Comparison of ENCODE assay signal across 1 cellular context in the genomic region with DNA sequence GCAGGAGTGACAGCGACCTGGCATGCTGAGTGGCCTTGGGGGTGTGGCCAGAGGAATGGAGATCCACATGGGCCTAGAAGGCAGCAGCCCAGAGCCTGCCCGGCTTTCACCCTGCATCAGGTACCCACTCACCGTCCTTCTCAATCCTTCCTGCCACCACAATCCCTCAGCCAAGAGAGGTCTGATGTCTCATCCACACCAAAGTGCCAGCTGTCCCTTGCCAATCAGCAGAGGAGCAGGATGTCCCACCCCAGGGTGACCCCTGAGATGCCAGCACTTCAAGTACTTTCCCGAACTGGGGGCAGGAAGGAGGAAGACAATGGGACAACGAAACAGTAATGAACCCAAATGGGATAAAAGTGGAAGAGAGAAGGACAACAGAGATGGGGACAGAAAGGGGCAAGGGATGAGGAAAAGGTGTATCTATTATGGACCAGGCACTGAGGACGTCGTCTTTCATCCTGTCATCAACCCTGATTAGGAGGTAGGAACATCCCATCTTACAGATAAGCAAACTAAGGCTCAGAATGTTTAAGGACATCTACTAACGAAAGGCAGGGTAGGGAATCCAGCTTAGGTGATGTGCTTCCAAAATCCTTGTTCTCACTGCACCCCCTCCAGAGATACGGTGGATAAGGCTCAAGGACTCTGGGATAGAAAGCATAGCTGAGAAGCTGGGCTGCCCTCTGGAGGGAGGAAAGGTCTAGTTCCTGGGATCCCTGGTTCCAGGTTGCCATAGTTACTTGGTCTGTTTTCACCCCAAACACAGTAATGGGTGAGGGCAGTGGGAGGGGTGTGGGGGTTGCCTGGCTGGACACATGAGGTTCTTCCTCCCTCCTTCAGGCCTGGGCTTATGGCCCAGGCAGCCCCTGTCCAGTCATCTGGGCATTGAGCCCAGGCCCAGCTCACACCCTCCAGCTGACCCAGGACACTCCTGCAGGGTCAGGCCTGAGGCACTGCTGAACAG.
A peak's percentile ranks its signal among the peaks of the same experiment; 100 is the strongest.
TF ChIP-seq lines count a peak whose summit lies in the region.

No MANE protein-coding gene starts in this region.

TF ChIP-seq in HepG2, 621 proteins besides CTCF, POLR2A, EP300 and RAD21 (continued from another document):
- TF ChIP-seq, protein P1, sequence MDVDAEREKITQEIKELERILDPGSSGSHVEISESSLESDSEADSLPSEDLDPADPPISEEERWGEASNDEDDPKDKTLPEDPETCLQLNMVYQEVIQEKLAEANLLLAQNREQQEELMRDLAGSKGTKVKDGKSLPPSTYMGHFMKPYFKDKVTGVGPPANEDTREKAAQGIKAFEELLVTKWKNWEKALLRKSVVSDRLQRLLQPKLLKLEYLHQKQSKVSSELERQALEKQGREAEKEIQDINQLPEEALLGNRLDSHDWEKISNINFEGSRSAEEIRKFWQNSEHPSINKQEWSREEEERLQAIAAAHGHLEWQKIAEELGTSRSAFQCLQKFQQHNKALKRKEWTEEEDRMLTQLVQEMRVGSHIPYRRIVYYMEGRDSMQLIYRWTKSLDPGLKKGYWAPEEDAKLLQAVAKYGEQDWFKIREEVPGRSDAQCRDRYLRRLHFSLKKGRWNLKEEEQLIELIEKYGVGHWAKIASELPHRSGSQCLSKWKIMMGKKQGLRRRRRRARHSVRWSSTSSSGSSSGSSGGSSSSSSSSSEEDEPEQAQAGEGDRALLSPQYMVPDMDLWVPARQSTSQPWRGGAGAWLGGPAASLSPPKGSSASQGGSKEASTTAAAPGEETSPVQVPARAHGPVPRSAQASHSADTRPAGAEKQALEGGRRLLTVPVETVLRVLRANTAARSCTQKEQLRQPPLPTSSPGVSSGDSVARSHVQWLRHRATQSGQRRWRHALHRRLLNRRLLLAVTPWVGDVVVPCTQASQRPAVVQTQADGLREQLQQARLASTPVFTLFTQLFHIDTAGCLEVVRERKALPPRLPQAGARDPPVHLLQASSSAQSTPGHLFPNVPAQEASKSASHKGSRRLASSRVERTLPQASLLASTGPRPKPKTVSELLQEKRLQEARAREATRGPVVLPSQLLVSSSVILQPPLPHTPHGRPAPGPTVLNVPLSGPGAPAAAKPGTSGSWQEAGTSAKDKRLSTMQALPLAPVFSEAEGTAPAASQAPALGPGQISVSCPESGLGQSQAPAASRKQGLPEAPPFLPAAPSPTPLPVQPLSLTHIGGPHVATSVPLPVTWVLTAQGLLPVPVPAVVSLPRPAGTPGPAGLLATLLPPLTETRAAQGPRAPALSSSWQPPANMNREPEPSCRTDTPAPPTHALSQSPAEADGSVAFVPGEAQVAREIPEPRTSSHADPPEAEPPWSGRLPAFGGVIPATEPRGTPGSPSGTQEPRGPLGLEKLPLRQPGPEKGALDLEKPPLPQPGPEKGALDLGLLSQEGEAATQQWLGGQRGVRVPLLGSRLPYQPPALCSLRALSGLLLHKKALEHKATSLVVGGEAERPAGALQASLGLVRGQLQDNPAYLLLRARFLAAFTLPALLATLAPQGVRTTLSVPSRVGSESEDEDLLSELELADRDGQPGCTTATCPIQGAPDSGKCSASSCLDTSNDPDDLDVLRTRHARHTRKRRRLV (CRISPR knock-in tag; IDR thresholded peaks at IDR 0.05) = no peak
- 0 out of 2 replicates have a peak, but pooled peaks have one; percentile 19 for TF ChIP-seq ZMYM3 (CRISPR knock-in tag; IDR thresholded peaks at IDR 0.05)
- TF ChIP-seq NR2F1 (CRISPR knock-in tag; IDR thresholded peaks at IDR 0.05) = no peak
- TF ChIP-seq BORCS8-MEF2B (CRISPR knock-in tag; IDR thresholded peaks at IDR 0.05) = 0 out of 2 replicates have a peak, but pooled peaks have one; percentile 21
- TF ChIP-seq SIX1 (CRISPR knock-in tag; IDR thresholded peaks at IDR 0.05; ENCODE audit: borderline replicate concordance) = peak; percentile 22; the same call in 1 of the 2 replicates
TF ChIP-seq in HepG2: peak in this region for 26.
